Comparison of ENCODE assay signal across 15 cellular contexts in the genomic region with DNA sequence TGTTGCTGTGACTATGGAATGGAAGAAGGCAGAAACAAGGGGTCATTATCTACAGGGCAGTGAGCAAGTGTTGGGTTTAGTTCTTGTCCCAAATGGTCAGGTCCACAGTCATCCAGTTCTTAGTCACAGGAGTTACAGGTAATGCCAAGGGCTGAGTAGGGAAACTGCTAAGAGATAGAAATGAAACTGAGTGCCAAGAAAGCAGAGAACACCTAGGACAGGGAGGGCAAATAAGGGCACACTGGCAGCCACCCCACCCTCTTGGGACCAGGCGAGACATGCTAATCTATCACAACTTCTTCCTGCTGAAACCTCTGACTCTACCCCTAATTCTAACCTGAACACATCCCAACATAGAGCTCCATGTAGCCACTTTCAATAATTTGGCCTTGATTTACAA.
"Had no signal": no experiment of that assay in that cellular context is flagged by ENCODE, and none has a peak within 500 bp of the region (broad histone marks: within the 10 kb centered on the region; RNA-seq: fewer than 3 reads in every experiment).

No MANE protein-coding gene starts in this region.

- H3K9me3 ChIP-seq: esophagus muscularis mucosa, ovary had no signal

- H3K36me3 ChIP-seq: esophagus muscularis mucosa, ovary had no signal

- H3K4me3 ChIP-seq: esophagus muscularis mucosa, ovary, skin epidermis had no signal

- H3K27ac ChIP-seq: esophagus muscularis mucosa, ovary had no signal

- H3K27me3 ChIP-seq: esophagus muscularis mucosa, ovary had no signal

- ATAC-seq: activated T-helper 17 cell treated with anti-CD3 and anti-CD28 coated beads, Interleukin-2, amount 50 U/mL, for 72 hours; stimulated activated naive B cell treated with anti-CD40 and anti-IgM and Interleukin-4, amounts not matched to agents 10 μg/mL and 1 μg/mL and 100 μg/mL, for 72 hours; T-helper 17 cell had no signal

- DNase-seq: activated B cell treated with CpG ODN at 0.5 μM for 24 hours; activated CD4-positive, alpha-beta T cell treated with anti-CD3 and anti-CD28 coated beads, Interleukin-2, amount 10 ng/mL, durations not matched to agents 24 days and 14 days; activated CD8-positive, alpha-beta memory T cell treated with anti-CD3 and anti-CD28 coated beads for 24 hours; activated naive CD4-positive, alpha-beta T cell treated with anti-CD3 and anti-CD28 coated beads for 36 hours; cerebellar nuclear complex; dermis blood vessel endothelial cell; glutamatergic neuron; mesendoderm; ovary; retina; stimulated activated naive B cell treated with anti-CD40 and anti-IgM and Interleukin-4, amounts not matched to agents 10 μg/mL and 1 μg/mL and 100 μg/mL, for 72 hours; T-helper 17 cell had no signal
